ENCODE assay signal across 31 cellular contexts in the genomic region with DNA sequence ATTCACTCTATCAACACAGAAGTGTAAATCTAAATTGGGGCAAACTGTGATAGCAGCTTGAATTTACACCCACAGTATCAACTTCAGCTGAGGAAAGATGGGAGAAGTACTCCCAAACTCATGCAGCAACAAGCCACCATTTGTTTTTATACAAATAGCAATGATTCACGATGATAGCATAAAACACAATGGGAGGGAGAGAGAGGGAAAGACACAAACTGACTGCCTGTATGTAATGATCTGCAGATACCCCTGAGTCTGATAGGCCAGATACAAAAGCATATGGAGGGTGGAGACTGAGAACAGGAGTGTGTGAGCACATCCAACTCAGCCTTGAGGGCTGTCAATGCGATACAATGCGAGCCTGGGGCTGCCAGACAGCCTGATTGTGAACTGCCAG.
"Had no signal": no experiment of that assay in that cellular context is flagged by ENCODE, and none has a peak within 500 bp of the region (broad histone marks: within the 10 kb centered on the region; RNA-seq: fewer than 3 reads in every experiment).

No MANE protein-coding gene starts in this region.

- H3K4me1 ChIP-seq: esophagus squamous epithelium, heart right ventricle, lower lobe of right lung, parathyroid adenoma, right lobe of liver, vagina had no signal

- H3K27ac ChIP-seq: dorsolateral prefrontal cortex, esophagus squamous epithelium, heart right ventricle, lower lobe of right lung, parathyroid adenoma, right lobe of liver, thyroid gland, vagina had no signal

- H3K4me3 Mint-ChIP-seq: memory B cell; mesothelial cell of epicardium; naive B cell; natural killer cell treated with Interleukin-12 subunit alpha and Interleukin-12 subunit beta and Interleukin-15 and Interleukin-18, amount 100 ng/mL, for 72 hours; neural crest cell; stimulated activated naive CD8-positive, alpha-beta T cell treated with anti-CD3 and anti-CD28 coated beads, Interleukin-15, amount 100 ng/mL, for 72 hours had no signal

- H3K27me3 ChIP-seq: dorsolateral prefrontal cortex, esophagus squamous epithelium, heart right ventricle, right lobe of liver, thyroid gland, vagina had no signal

- H3K27ac Mint-ChIP-seq: memory B cell; mesothelial cell of epicardium; naive B cell; natural killer cell treated with Interleukin-12 subunit alpha and Interleukin-12 subunit beta and Interleukin-15 and Interleukin-18, amount 100 ng/mL, for 72 hours; progenitor cell of endocrine pancreas; stimulated activated naive CD8-positive, alpha-beta T cell treated with anti-CD3 and anti-CD28 coated beads, Interleukin-15, amount 100 ng/mL, for 72 hours had no signal

- H3K36me3 Mint-ChIP-seq: memory B cell; mesothelial cell of epicardium; naive B cell; natural killer cell treated with Interleukin-12 subunit alpha and Interleukin-12 subunit beta and Interleukin-15 and Interleukin-18, amount 100 ng/mL, for 72 hours had no signal

- H3K4me3 ChIP-seq: dorsolateral prefrontal cortex, esophagus squamous epithelium, heart right ventricle, lower lobe of right lung, mucosa of descending colon, right lobe of liver, thyroid gland, vagina had no signal

- H3K9me3 ChIP-seq: heart right ventricle, lower lobe of right lung, mucosa of descending colon, right lobe of liver, thyroid gland, vagina had no signal

- H2AFZ ChIP-seq: parathyroid adenoma had no signal

- H3K9ac ChIP-seq: parathyroid adenoma had no signal

- H3K36me3 ChIP-seq: esophagus squamous epithelium, heart right ventricle, lower lobe of right lung, right lobe of liver, thyroid gland, vagina had no signal

- DNase-seq: dorsolateral prefrontal cortex; effector CD4-positive, alpha-beta T cell; erythroblast; esophagus squamous epithelium; foreskin melanocyte; glutamatergic neuron; heart right ventricle; hippocampal formation; islet precursor cell; kidney glomerular epithelial cell; left colon; left ventricle myocardium superior; lower lobe of right lung; mucosa of descending colon; naive B cell; right lobe of liver; small intestine; stimulated activated CD4-positive, alpha-beta T cell treated with anti-CD3 and anti-CD28 coated beads, Interleukin-15, amount 100 ng/mL, for 24 hours; stimulated activated CD4-positive, alpha-beta T cell treated with anti-CD3 and anti-CD28 coated beads, Interleukin-2, amount 100 ng/mL, for 48 hours; stimulated activated naive CD4-positive, alpha-beta T cell; stimulated activated naive CD8-positive, alpha-beta T cell treated with anti-CD3 and anti-CD28 coated beads, Interleukin-15, amount 100 ng/mL, for 72 hours; thyroid gland; trophoblast cell had no signal

- H3K27me3 Mint-ChIP-seq: memory B cell; naive B cell; natural killer cell treated with Interleukin-12 subunit alpha and Interleukin-12 subunit beta and Interleukin-15 and Interleukin-18, amount 100 ng/mL, for 72 hours; stimulated activated naive CD8-positive, alpha-beta T cell treated with anti-CD3 and anti-CD28 coated beads, Interleukin-15, amount 100 ng/mL, for 72 hours had no signal

- H3K9me3 Mint-ChIP-seq: mesothelial cell of epicardium, neural crest cell had no signal

- H3K79me2 ChIP-seq: parathyroid adenoma had no signal

- FAIRE-seq: colon, small intestine had no signal

- H3K4me1 Mint-ChIP-seq: memory B cell; mesothelial cell of epicardium; naive B cell; neural crest cell; stimulated activated naive CD8-positive, alpha-beta T cell treated with anti-CD3 and anti-CD28 coated beads, Interleukin-15, amount 100 ng/mL, for 72 hours had no signal
